ENCODE assay signal across 30 cellular contexts in the genomic region with DNA sequence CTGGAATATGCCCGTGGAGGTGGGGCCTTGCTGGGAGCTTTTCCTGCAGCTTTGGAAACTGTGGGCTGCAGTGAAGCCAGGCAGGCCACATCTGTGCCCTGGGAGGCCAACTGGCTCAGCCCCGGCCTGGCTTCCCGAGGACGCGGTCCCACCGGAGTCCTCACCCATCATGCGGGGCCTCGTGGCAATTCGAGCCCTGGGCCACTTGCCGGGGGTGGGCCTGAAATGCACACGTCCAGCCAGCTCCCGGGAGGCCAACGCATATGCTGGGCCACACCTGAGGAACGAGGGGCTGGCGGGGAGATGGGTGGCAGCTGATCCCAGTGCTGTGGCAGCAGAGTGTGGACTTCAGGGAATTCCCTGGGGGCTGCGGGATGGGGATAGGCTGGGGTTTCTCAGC.
"Had no signal": no experiment of that assay in that cellular context is flagged by ENCODE, and none has a peak within 500 bp of the region (broad histone marks: within the 10 kb centered on the region; RNA-seq: fewer than 3 reads in every experiment).

No MANE protein-coding gene starts in this region.

- H3K27ac ChIP-seq: ascending aorta, breast epithelium, cardiac muscle cell, colonic mucosa, epithelial cell of prostate, esophagus squamous epithelium, gastrocnemius medialis, heart left ventricle had no signal

- ATAC-seq: activated naive CD4-positive, alpha-beta T cell treated with anti-CD3 and anti-CD28 coated beads, Interleukin-2, amount 50 U/mL, for 72 hours; activated T-cell treated with anti-CD3 and anti-CD28 coated beads, Interleukin-2, amount 50 U/mL, for 72 hours; gastrocnemius medialis; heart left ventricle; T-helper 17 cell; WTC11 had no signal

- H3K4me3 ChIP-seq: ascending aorta, breast epithelium, cardiac muscle cell, colonic mucosa, esophagus squamous epithelium, gastrocnemius medialis, heart left ventricle had no signal

- FAIRE-seq: endometrium, endothelial cell of umbilical vein had no signal

- H3K9me3 ChIP-seq: ascending aorta, breast epithelium, colonic mucosa, esophagus squamous epithelium, gastrocnemius medialis, heart left ventricle had no signal

- H3K36me3 ChIP-seq: breast epithelium, cardiac muscle cell, colonic mucosa, esophagus squamous epithelium, gastrocnemius medialis, heart left ventricle had no signal

- H3K27me3 ChIP-seq: ascending aorta, breast epithelium, cardiac muscle cell, colonic mucosa, gastrocnemius medialis, heart left ventricle had no signal

- DNase-seq: activated CD4-positive, alpha-beta memory T cell treated with anti-CD3 and anti-CD28 coated beads, Interleukin-2, amount 10 ng/mL, durations not matched to agents 7 days and 5 days; activated CD4-positive, alpha-beta T cell treated with anti-CD3 and anti-CD28 coated beads for 1 hour; activated CD4-positive, alpha-beta T cell treated with anti-CD3 and anti-CD28 coated beads for 4 hours; activated CD4-positive, alpha-beta T cell treated with anti-CD3 and anti-CD28 coated beads, Interleukin-2, amount 10 ng/mL, durations not matched to agents 7 days and 5 days; activated CD4-positive, alpha-beta T cell treated with anti-CD3 and anti-CD28 coated beads, Interleukin-2, amount 50 U/mL, for 4 hours; activated CD8-positive, alpha-beta memory T cell treated with anti-CD3 and anti-CD28 coated beads, Interleukin-2, amount 50 U/mL, for 48 hours; activated gamma-delta T cell; activated naive CD4-positive, alpha-beta T cell; activated naive CD4-positive, alpha-beta T cell treated with anti-CD3 and anti-CD28 coated beads, Interleukin-2, amount 10 ng/mL, durations not matched to agents 7 days and 5 days; activated naive CD8-positive, alpha-beta T cell treated with anti-CD3 and anti-CD28 coated beads, Interleukin-2, amount 10 ng/mL, durations not matched to agents 7 days and 5 days; activated T-cell treated with anti-CD3 and anti-CD28 coated beads for 4 hours; activated T-cell treated with anti-CD3 and anti-CD28 coated beads, Interleukin-2, amount 50 U/mL, for 24 hours; activated T-cell treated with anti-CD3 and anti-CD28 coated beads, Interleukin-2, amount 50 U/mL, for 72 hours; central memory CD4-positive, alpha-beta T cell; cerebellar nuclear complex; colonic mucosa; esophagus squamous epithelium; gastrocnemius medialis; glutamatergic neuron; heart left ventricle; T-helper 17 cell; T1000 had no signal
